Comparison of ENCODE assay signal across 1 cellular context in genomic region chr1:212315907-212316306, GRCh38.
TF ChIP-seq lines count a peak whose summit lies in the region.

No MANE protein-coding gene starts in this region.

TF ChIP-seq in K562, 482 proteins besides CTCF, POLR2A, EP300 and RAD21 (continued from another document):
- TF ChIP-seq ZNF592 (IDR thresholded peaks at IDR 0.05) (0 out of 2 replicates have a peak, but pooled peaks have one; percentile 18), ATF3 (IDR thresholded peaks at IDR 0.05) (no peak), ATF3 (CRISPR knock-in tag; conservative IDR thresholded peaks at IDR 0.05) (0 out of 2 replicates have a peak, but pooled peaks have one; percentile 46)
